ENCODE assay signal across 11 cellular contexts in genomic region chr7:106042196-106042611, GRCh38.
A peak's percentile ranks its signal among the peaks of the same experiment; 100 is the strongest.
DNase-seq lines count a peak whose midpoint lies in the region; ATAC-seq and TF ChIP-seq lines count a peak whose summit lies in the region.
"Had no signal": no experiment of that assay in that cellular context is flagged by ENCODE, and none has a peak within 500 bp of the region (broad histone marks: within the 10 kb centered on the region; RNA-seq: fewer than 3 reads in every experiment).

No MANE protein-coding gene starts in this region.

- no peaks in the 10 kb centered on the region for H4K20me1 ChIP-seq in PC-9 (ENCODE audit: insufficient read depth)

- H3K27ac ChIP-seq in PC-9 (no peak overlapping the region), colonic mucosa (no peak overlapping the region)
- H3K27ac ChIP-seq: esophagus muscularis mucosa, left ventricle myocardium inferior had no signal

- no peak overlapping the region for H3K4me3 ChIP-seq in PC-9
- peak overlapping the region; percentile 14 for H3K4me3 ChIP-seq in iPS-15b (ENCODE audit: low read depth, low read length)
- H3K4me3 ChIP-seq in colonic mucosa, result no peak overlapping the region
- H3K4me3 ChIP-seq: left ventricle myocardium inferior had no signal

- H3K36me3 Mint-ChIP-seq in activated CD4-positive, alpha-beta memory T cell treated with anti-CD3 and anti-CD28 coated beads for 36 hours, result no peaks in the 10 kb centered on the region
- H3K36me3 Mint-ChIP-seq in activated CD4-positive, alpha-beta memory T cell treated with anti-CD3 and anti-CD28 coated beads, Interleukin-2, amount 10 ng/mL, durations not matched to agents 7 days and 5 days (ENCODE audit: low read depth), result no peaks in the 10 kb centered on the region
- H3K36me3 Mint-ChIP-seq in stimulated activated naive B cell treated with anti-CD40 and anti-IgM and Interleukin-4, amounts not matched to agents 10 μg/mL and 1 μg/mL and 100 μg/mL, for 72 hours, result no peaks in the 10 kb centered on the region
- no peaks in the 10 kb centered on the region for H3K36me3 Mint-ChIP-seq in T-helper 2 cell treated with Interferon-gamma antibody and Interleukin-4, amounts not matched to agents 5 μg/mL and 100 μg/mL, for 36 hours (ENCODE audit: low read depth)

- no peaks in the 10 kb centered on the region for H3K9me3 Mint-ChIP-seq in activated CD4-positive, alpha-beta memory T cell treated with anti-CD3 and anti-CD28 coated beads for 36 hours
- no peaks in the 10 kb centered on the region for H3K9me3 Mint-ChIP-seq in activated CD4-positive, alpha-beta memory T cell treated with anti-CD3 and anti-CD28 coated beads, Interleukin-2, amount 10 ng/mL, durations not matched to agents 7 days and 5 days
- H3K9me3 Mint-ChIP-seq in stimulated activated naive B cell treated with anti-CD40 and anti-IgM and Interleukin-4, amounts not matched to agents 10 μg/mL and 1 μg/mL and 100 μg/mL, for 72 hours, result no peaks in the 10 kb centered on the region
- no peaks in the 10 kb centered on the region for H3K9me3 Mint-ChIP-seq in T-helper 2 cell treated with Interferon-gamma antibody and Interleukin-4, amounts not matched to agents 5 μg/mL and 100 μg/mL, for 36 hours
- H3K9me3 Mint-ChIP-seq: nephron progenitor cell had no signal

- H3K9me3 ChIP-seq in PC-9 (ENCODE audit: insufficient read depth, low read depth), result no peaks in the 10 kb centered on the region
- H3K9me3 ChIP-seq in iPS-15b (ENCODE audit: control insufficient read depth, insufficient read depth, low read length), result no peaks in the 10 kb centered on the region
- H3K9me3 ChIP-seq in colonic mucosa, result no peaks in the 10 kb centered on the region
- H3K9me3 ChIP-seq: esophagus muscularis mucosa, left ventricle myocardium inferior had no signal

- peaks cover 23% of the 10 kb centered on the region for H3K4me1 Mint-ChIP-seq in activated CD4-positive, alpha-beta memory T cell treated with anti-CD3 and anti-CD28 coated beads for 36 hours (ENCODE audit: low read depth)
- H3K4me1 Mint-ChIP-seq in activated CD4-positive, alpha-beta memory T cell treated with anti-CD3 and anti-CD28 coated beads, Interleukin-2, amount 10 ng/mL, durations not matched to agents 7 days and 5 days, result peaks cover 7% of the 10 kb centered on the region
- peaks cover 16 to 35% of the 10 kb centered on the region in 2 donors for H3K4me1 Mint-ChIP-seq in stimulated activated naive B cell treated with anti-CD40 and anti-IgM and Interleukin-4, amounts not matched to agents 10 μg/mL and 1 μg/mL and 100 μg/mL, for 72 hours
- H3K4me1 Mint-ChIP-seq in T-helper 2 cell treated with Interferon-gamma antibody and Interleukin-4, amounts not matched to agents 5 μg/mL and 100 μg/mL, for 36 hours (ENCODE audit: low read depth), result peaks cover 16% of the 10 kb centered on the region

- H3K4me1 ChIP-seq in PC-9 (replicated peaks; ENCODE audit: insufficient read depth) (peaks cover 6% of the 10 kb centered on the region; the same call in 1 of the 2 replicates), iPS-15b (ENCODE audit: control insufficient read depth, insufficient read depth, low read length) (peaks cover 3% of the 10 kb centered on the region), colonic mucosa (no peaks in the 10 kb centered on the region)

- BruUV-seq in PC-9 (replicated peaks; lab: Mats Ljungman, UMichigan), result no TSS peak

- H3K36me3 ChIP-seq in PC-9 (ENCODE audit: low read depth) (no peaks in the 10 kb centered on the region), iPS-15b (ENCODE audit: control insufficient read depth, insufficient read depth, low read length) (no peaks in the 10 kb centered on the region), colonic mucosa (no peaks in the 10 kb centered on the region)
- H3K36me3 ChIP-seq: esophagus muscularis mucosa, left ventricle myocardium inferior had no signal

- no peak for DNase-seq in activated CD4-positive, alpha-beta memory T cell treated with anti-CD3 and anti-CD28 coated beads for 36 hours
- no peak for DNase-seq in activated CD4-positive, alpha-beta memory T cell treated with anti-CD3 and anti-CD28 coated beads, Interleukin-2, amount 10 ng/mL, durations not matched to agents 7 days and 5 days
- DNase-seq in PC-9 (no peak), colonic mucosa (no peak)
- DNase-seq in stimulated activated naive B cell treated with anti-CD40 and anti-IgM and Interleukin-4, amounts not matched to agents 10 μg/mL and 1 μg/mL and 100 μg/mL, for 72 hours, result no peak
- no peak for DNase-seq in activated effector memory CD4-positive, alpha-beta T cell treated with Interleukin-2 at 50 U/mL for 16 hours
- no peak for DNase-seq in T-helper 2 cell treated with Interferon-gamma antibody and Interleukin-4, amounts not matched to agents 5 μg/mL and 100 μg/mL, for 36 hours (ENCODE audit: low spot score)

- POLR2A ChIA-PET in activated CD4-positive, alpha-beta memory T cell treated with anti-CD3 and anti-CD28 coated beads for 36 hours (lab: Charles Lee), result no interaction called here
- POLR2A ChIA-PET in activated CD4-positive, alpha-beta memory T cell treated with anti-CD3 and anti-CD28 coated beads, Interleukin-2, amount 10 ng/mL, durations not matched to agents 7 days and 5 days (lab: Charles Lee), result interaction anchor here (1.3 kb wide), 1 partner anchor 165 kb away, joined by 3 read pairs; the partner anchor contains the start of gene ATXN7L1
- POLR2A ChIA-PET in PC-9 (lab: Charles Lee; ENCODE audit: unreplicated experiment), result no interaction called here

- H3K27me3 Mint-ChIP-seq in activated CD4-positive, alpha-beta memory T cell treated with anti-CD3 and anti-CD28 coated beads for 36 hours, result peaks cover 2% of the 10 kb centered on the region
- H3K27me3 Mint-ChIP-seq in activated CD4-positive, alpha-beta memory T cell treated with anti-CD3 and anti-CD28 coated beads, Interleukin-2, amount 10 ng/mL, durations not matched to agents 7 days and 5 days, result peaks cover 32% of the 10 kb centered on the region
- no peaks in the 10 kb centered on the region for H3K27me3 Mint-ChIP-seq in stimulated activated naive B cell treated with anti-CD40 and anti-IgM and Interleukin-4, amounts not matched to agents 10 μg/mL and 1 μg/mL and 100 μg/mL, for 72 hours
- peaks cover 39% of the 10 kb centered on the region for H3K27me3 Mint-ChIP-seq in T-helper 2 cell treated with Interferon-gamma antibody and Interleukin-4, amounts not matched to agents 5 μg/mL and 100 μg/mL, for 36 hours (ENCODE audit: low read depth)

- no peak overlapping the region for H3K4me3 Mint-ChIP-seq in activated CD4-positive, alpha-beta memory T cell treated with anti-CD3 and anti-CD28 coated beads for 36 hours
- no peak overlapping the region for H3K4me3 Mint-ChIP-seq in activated CD4-positive, alpha-beta memory T cell treated with anti-CD3 and anti-CD28 coated beads, Interleukin-2, amount 10 ng/mL, durations not matched to agents 7 days and 5 days
- peak overlapping the region; percentile 21 to 55 for H3K4me3 Mint-ChIP-seq in stimulated activated naive B cell treated with anti-CD40 and anti-IgM and Interleukin-4, amounts not matched to agents 10 μg/mL and 1 μg/mL and 100 μg/mL, for 72 hours
- no peak overlapping the region for H3K4me3 Mint-ChIP-seq in T-helper 2 cell treated with Interferon-gamma antibody and Interleukin-4, amounts not matched to agents 5 μg/mL and 100 μg/mL, for 36 hours
- H3K4me3 Mint-ChIP-seq: nephron progenitor cell had no signal

- H3K27me3 ChIP-seq in PC-9 (ENCODE audit: insufficient read depth, low read depth) (0 out of 2 replicates have a peak, but pooled peaks cover 7% of the 10 kb centered on the region), iPS-15b (ENCODE audit: control insufficient read depth, insufficient read depth, low read length) (no peaks in the 10 kb centered on the region), colonic mucosa (no peaks in the 10 kb centered on the region)
- H3K27me3 ChIP-seq: esophagus muscularis mucosa had no signal

- no peak for TF ChIP-seq CTCF in PC-9 (conservative IDR thresholded peaks at IDR 0.05)
- TF ChIP-seq CTCF in colonic mucosa (IDR thresholded peaks at IDR 0.05), result no peak

- no peaks in the 10 kb centered on the region for H3K79me2 ChIP-seq in PC-9 (ENCODE audit: low read depth)

- CTCF ChIA-PET in activated CD4-positive, alpha-beta memory T cell treated with anti-CD3 and anti-CD28 coated beads for 36 hours (lab: Charles Lee), result interaction anchor here (0.6 to 10.4 kb wide), 27 partner anchors 9 to 475 kb away, joined by 3 to 149 read pairs (median 3); no protein-coding TSS in a partner anchor
- CTCF ChIA-PET in activated CD4-positive, alpha-beta memory T cell treated with anti-CD3 and anti-CD28 coated beads, Interleukin-2, amount 10 ng/mL, durations not matched to agents 7 days and 5 days (lab: Charles Lee), result interaction anchor here (0.6 to 5.7 kb wide), 29 partner anchors 10 to 562 kb away, joined by 3 to 48 read pairs (median 4); no protein-coding TSS in a partner anchor
- CTCF ChIA-PET in PC-9 (lab: Charles Lee), result interaction anchor here (0.8 to 1.9 kb wide), 3 partner anchors 281 to 390 kb away, joined by 3 to 6 read pairs (median 6); no protein-coding TSS in a partner anchor

- peak; percentile 1 to 11 for ATAC-seq in stimulated activated naive B cell treated with anti-CD40 and anti-IgM and Interleukin-4, amounts not matched to agents 10 μg/mL and 1 μg/mL and 100 μg/mL, for 72 hours (replicated peaks)

- peak overlapping the region; percentile 36 for H3K27ac Mint-ChIP-seq in activated CD4-positive, alpha-beta memory T cell treated with anti-CD3 and anti-CD28 coated beads for 36 hours
- H3K27ac Mint-ChIP-seq in activated CD4-positive, alpha-beta memory T cell treated with anti-CD3 and anti-CD28 coated beads, Interleukin-2, amount 10 ng/mL, durations not matched to agents 7 days and 5 days, result no peak overlapping the region
- peak overlapping the region; percentile 33 for H3K27ac Mint-ChIP-seq in stimulated activated naive B cell treated with anti-CD40 and anti-IgM and Interleukin-4, amounts not matched to agents 10 μg/mL and 1 μg/mL and 100 μg/mL, for 72 hours
- H3K27ac Mint-ChIP-seq in T-helper 2 cell treated with Interferon-gamma antibody and Interleukin-4, amounts not matched to agents 5 μg/mL and 100 μg/mL, for 36 hours, result no peak overlapping the region
- H3K27ac Mint-ChIP-seq: nephron progenitor cell had no signal

- intact Hi-C loops in activated CD4-positive, alpha-beta memory T cell treated with anti-CD3 and anti-CD28 coated beads for 36 hours (cut with micrococcal nuclease), result loop anchor here (1.0 to 2.0 kb wide), 4 partner anchors 20 to 385 kb away; no protein-coding TSS in a partner anchor
- intact Hi-C loops in PC-9 (cut with micrococcal nuclease; ENCODE audit: unreplicated experiment) (loop anchor here (1.0 to 5.0 kb wide), 6 partner anchors 165 to 1119 kb away; partner anchors contain the start of genes ATXN7L1 and RINT1), colonic mucosa (cut with DNase I) (loop anchor here (2.0 kb wide), 1 partner anchor 281 kb away; no protein-coding TSS in a partner anchor)

- H3K9me2 ChIP-seq in PC-9 (ENCODE audit: insufficient read depth), result no peaks in the 10 kb centered on the region

- H3K9ac ChIP-seq in iPS-15b (ENCODE audit: low read depth, low read length) (no peak overlapping the region), colonic mucosa (ENCODE audit: low read depth in 2 of 2, low read length in 2 of 2) (no peak overlapping the region)

- peak overlapping the region; percentile 68 for H3K4me2 ChIP-seq in PC-9

- no peaks in the 10 kb centered on the region for H3F3A ChIP-seq in PC-9 (ENCODE audit: insufficient read depth, low read depth)

- H2AFZ ChIP-seq in PC-9, result no peak overlapping the region

Comparison
In these comparisons a context has a peak if more than half of its experiments do, and no peak if none do; other contexts are left out.
1. H3K27ac Mint-ChIP-seq: peak in activated CD4-positive, alpha-beta memory T cell treated with anti-CD3 and anti-CD28 coated beads for 36 hours (single experiment) and stimulated activated naive B cell treated with anti-CD40 and anti-IgM and Interleukin-4, amounts not matched to agents 10 μg/mL and 1 μg/mL and 100 μg/mL, for 72 hours (single experiment); none in activated CD4-positive, alpha-beta memory T cell treated with anti-CD3 and anti-CD28 coated beads, Interleukin-2, amount 10 ng/mL, durations not matched to agents 7 days and 5 days (single experiment) and T-helper 2 cell treated with Interferon-gamma antibody and Interleukin-4, amounts not matched to agents 5 μg/mL and 100 μg/mL, for 36 hours (single experiment).
2. H3K4me3 Mint-ChIP-seq: peak in stimulated activated naive B cell treated with anti-CD40 and anti-IgM and Interleukin-4, amounts not matched to agents 10 μg/mL and 1 μg/mL and 100 μg/mL, for 72 hours (2 of 2); none in activated CD4-positive, alpha-beta memory T cell treated with anti-CD3 and anti-CD28 coated beads for 36 hours (single experiment), activated CD4-positive, alpha-beta memory T cell treated with anti-CD3 and anti-CD28 coated beads, Interleukin-2, amount 10 ng/mL, durations not matched to agents 7 days and 5 days (single experiment) and T-helper 2 cell treated with Interferon-gamma antibody and Interleukin-4, amounts not matched to agents 5 μg/mL and 100 μg/mL, for 36 hours (single experiment).